1 cellular context compared by ENCODE assay signal in genomic region chr9:125246261-125246667, GRCh38.
TF ChIP-seq lines count a peak whose summit lies in the region.

No MANE protein-coding gene starts in this region.

TF ChIP-seq in K562, 482 proteins besides CTCF, POLR2A, EP300 and RAD21 (continued from another document and continues in another):
- TF ChIP-seq HINFP (tag; conservative IDR thresholded peaks at IDR 0.05; ENCODE audit: low read depth) (no peak), MEF2D (tag; conservative IDR thresholded peaks at IDR 0.05; ENCODE audit: low read depth) (peak; percentile 59), ZBTB17 (CRISPR knock-in tag; IDR thresholded peaks at IDR 0.05) (no peak), PML (IDR thresholded peaks at IDR 0.05; ENCODE audit: low read length) (no peak), UBTF (IDR thresholded peaks at IDR 0.05; ENCODE audit: borderline replicate concordance in 1 of 2, low read depth in 2 of 2, low read length in 2 of 2) (no peak), MAFF (IDR thresholded peaks at IDR 0.05; ENCODE audit: low read length) (peak; percentile 66; the same call in 1 of the 2 replicates), BDP1 (IDR thresholded peaks at IDR 0.05; ENCODE audit: insufficient read depth, insufficient read length) (no peak), RBFOX2 (IDR thresholded peaks at IDR 0.05; ENCODE audit: low read depth, low read length) (peak; percentile 33; the same call in 1 of the 2 replicates), SMC3 (conservative IDR thresholded peaks at IDR 0.05; ENCODE audit: insufficient read depth, low read depth, low read length) (no peak), ZNF512 (tag; IDR thresholded peaks at IDR 0.05) (no peak), SMARCE1 (IDR thresholded peaks at IDR 0.05) (peak; percentile 83), HDAC8 (tag; IDR thresholded peaks at IDR 0.05) (0 out of 2 replicates have a peak, but pooled peaks have one; percentile 47), PRMT5 (CRISPR knock-in tag; IDR thresholded peaks at IDR 0.05) (no peak), NFE2 (IDR thresholded peaks at IDR 0.05; ENCODE audit: low read depth) (peak; percentile 98), NKRF (IDR thresholded peaks at IDR 0.05; ENCODE audit: borderline replicate concordance) (no peak), ATF7 (IDR thresholded peaks at IDR 0.05) (peak; percentile 29; the same call in 1 of the 2 replicates), IRF2 (CRISPR knock-in tag; IDR thresholded peaks at IDR 0.05) (no peak), WHSC1 (IDR thresholded peaks at IDR 0.05; ENCODE audit: low read length) (no peak), BMI1 (IDR thresholded peaks at IDR 0.05; ENCODE audit: low read length) (no peak), BCOR (IDR thresholded peaks at IDR 0.05) (no peak), CHD4 (IDR thresholded peaks at IDR 0.05; ENCODE audit: insufficient read depth, insufficient replicate concordance, low read depth, low read length, poor library complexity, severe bottlenecking) (no peak), TFE3 (CRISPR knock-in tag; IDR thresholded peaks at IDR 0.05) (no peak), MEIS2 (IDR thresholded peaks at IDR 0.05; ENCODE audit: partially characterized antibody) (no peak), BRD9 (IDR thresholded peaks at IDR 0.05; ENCODE audit: low read depth, partially characterized antibody) (peak; percentile 55), IRF1 (CRISPR knock-in tag; IDR thresholded peaks at IDR 0.05; ENCODE audit: borderline replicate concordance) (no peak), PREB (CRISPR knock-in tag; IDR thresholded peaks at IDR 0.05) (no peak), VEZF1 (CRISPR knock-in tag; IDR thresholded peaks at IDR 0.05) (no peak), NBN (IDR thresholded peaks at IDR 0.05; ENCODE audit: low read depth) (peak; percentile 60; the same call in 1 of the 2 replicates), NFIC (IDR thresholded peaks at IDR 0.05) (no peak), CHD1 (IDR thresholded peaks at IDR 0.05; ENCODE audit: low read length) (no peak), STAT5A (IDR thresholded peaks at IDR 0.05; ENCODE audit: borderline replicate concordance, low read length) (peak; percentile 53; the same call in 1 of the 2 replicates), RBM17 (IDR thresholded peaks at IDR 0.05; ENCODE audit: borderline replicate concordance, low read depth, low read length) (no peak), SMARCA4 (IDR thresholded peaks at IDR 0.05) (peak; percentile 90), ZNF639 (CRISPR knock-in tag; conservative IDR thresholded peaks at IDR 0.05 in 1 of 2, IDR thresholded peaks at IDR 0.05 in 1 of 2) (0 out of 4 replicates have a peak, but pooled peaks of 1 of the 2 experiments have one; percentile 43), ELK1 (CRISPR knock-in tag; IDR thresholded peaks at IDR 0.05) (no peak), CBX8 (IDR thresholded peaks at IDR 0.05; ENCODE audit: borderline replicate concordance, extremely low read depth, low read depth, low read length, poor library complexity, severe bottlenecking) (no peak), ZNF324 (CRISPR knock-in tag; IDR thresholded peaks at IDR 0.05) (no peak), USF1 (CRISPR knock-in tag; IDR thresholded peaks at IDR 0.05) (no peak), EZH2 (IDR thresholded peaks at IDR 0.05; ENCODE audit: borderline replicate concordance, low read depth, low read length) (no peak), FOXJ2 (tag; IDR thresholded peaks at IDR 0.05) (no peak), SRSF9 (IDR thresholded peaks at IDR 0.05; ENCODE audit: borderline replicate concordance, low read depth, low read length) (no peak), ZKSCAN8 (CRISPR knock-in tag; IDR thresholded peaks at IDR 0.05) (no peak), MCM2 (IDR thresholded peaks at IDR 0.05; ENCODE audit: low read depth) (no peak), SAFB (IDR thresholded peaks at IDR 0.05; ENCODE audit: borderline replicate concordance, low read depth, low read length) (no peak), ZNF311 (CRISPR knock-in tag; IDR thresholded peaks at IDR 0.05) (peak; percentile 45; the same call in 1 of the 2 replicates), SMAD3 (CRISPR knock-in tag; conservative IDR thresholded peaks at IDR 0.05) (no peak), ZNF124 (CRISPR knock-in tag; IDR thresholded peaks at IDR 0.05) (no peak), CEBPG (CRISPR knock-in tag; IDR thresholded peaks at IDR 0.05) (no peak), CEBPG (tag; conservative IDR thresholded peaks at IDR 0.05 in 1 of 2, IDR thresholded peaks at IDR 0.05 in 1 of 2) (no peak), ZBTB9 (CRISPR knock-in tag; IDR thresholded peaks at IDR 0.05) (no peak), SMARCC2 (IDR thresholded peaks at IDR 0.05; ENCODE audit: low read depth) (peak; percentile 61; the same call in 1 of the 2 replicates)
